ENCODE assay signal across 10 cellular contexts in genomic region chr12:6772729-6773661, GRCh38. TPM values are rescaled to one million over a fixed set of nuclear protein-coding genes. Genes with fewer than 3 reads are reported as not detected.
DNase-seq lines count a peak whose midpoint lies in the region; ATAC-seq and TF ChIP-seq lines count a peak whose summit lies in the region.
"Had no signal": no experiment of that assay in that cellular context is flagged by ENCODE, and none has a peak within 500 bp of the region (broad histone marks: within the 10 kb centered on the region; RNA-seq: fewer than 3 reads in every experiment).

No MANE protein-coding gene starts in this region.

- peaks cover 81% of the 10 kb centered on the region for H3K4me1 Mint-ChIP-seq in activated CD8-positive, alpha-beta T cell treated with anti-CD3 and anti-CD28 coated beads, Interleukin-2, amount 10 ng/mL, durations not matched to agents 7 days and 5 days (ENCODE audit: low read depth)
- peaks cover 29% of the 10 kb centered on the region for H3K4me1 Mint-ChIP-seq in type B pancreatic cell (ENCODE audit: unreplicated experiment)

- no peaks in the 10 kb centered on the region for H3K9me3 Mint-ChIP-seq in activated CD8-positive, alpha-beta T cell treated with anti-CD3 and anti-CD28 coated beads, Interleukin-2, amount 10 ng/mL, durations not matched to agents 7 days and 5 days (ENCODE audit: insufficient read depth)
- H3K9me3 Mint-ChIP-seq in type B pancreatic cell, result no peaks in the 10 kb centered on the region

- H3K4me3 ChIP-seq in left ventricle myocardium inferior, result peak overlapping the region; percentile 45
- no peak overlapping the region for H3K4me3 ChIP-seq in psoas muscle
- H3K4me3 ChIP-seq: lung had no signal

- H3K9me3 ChIP-seq in left ventricle myocardium inferior (replicated peaks) (no peaks in the 10 kb centered on the region), psoas muscle (no peaks in the 10 kb centered on the region)

- no peak for DNase-seq in left ventricle myocardium inferior
- DNase-seq in left cardiac atrium, result no peak
- no peak for DNase-seq in activated CD8-positive, alpha-beta T cell treated with anti-CD3 and anti-CD28 coated beads, Interleukin-2, amount 10 ng/mL, durations not matched to agents 7 days and 5 days
- peak; percentile 57 for DNase-seq in left kidney (ENCODE audit: low read depth, low spot score)
- DNase-seq in type B pancreatic cell (ENCODE audit: extremely low spot score, unreplicated experiment), result no peak
- DNase-seq in psoas muscle, result no peak
- DNase-seq in NCI-H2081 treated with DMSO at 0.1 percent for 48 hours (lab: John Stamatoyannopoulos, UW), result no peak
- DNase-seq in kidney glomerular epithelial cell (lab: John Stamatoyannopoulos, UW), result no peak
- DNase-seq: NCI-H1105 had no signal

- H3K36me3 ChIP-seq in left ventricle myocardium inferior (peaks cover 13% of the 10 kb centered on the region), psoas muscle (ENCODE audit: insufficient read depth in 1 of 2, low read depth in 1 of 2) (no peaks in the 10 kb centered on the region)

- TF ChIP-seq CTCF in left ventricle myocardium inferior (IDR thresholded peaks at IDR 0.05; ENCODE audit: borderline replicate concordance) (no peak), type B pancreatic cell (conservative IDR thresholded peaks at IDR 0.05) (no peak), psoas muscle (IDR thresholded peaks at IDR 0.05) (no peak)

- peaks cover 2% of the 10 kb centered on the region for H3K27me3 Mint-ChIP-seq in activated CD8-positive, alpha-beta T cell treated with anti-CD3 and anti-CD28 coated beads, Interleukin-2, amount 10 ng/mL, durations not matched to agents 7 days and 5 days (ENCODE audit: low read depth)
- H3K27me3 Mint-ChIP-seq in type B pancreatic cell, result peaks cover 67% of the 10 kb centered on the region

- peak overlapping the region; percentile 80 for H3K27ac Mint-ChIP-seq in activated CD8-positive, alpha-beta T cell treated with anti-CD3 and anti-CD28 coated beads, Interleukin-2, amount 10 ng/mL, durations not matched to agents 7 days and 5 days
- H3K27ac Mint-ChIP-seq in type B pancreatic cell, result no peak overlapping the region

- H3K27me3 ChIP-seq in left ventricle myocardium inferior (ENCODE audit: low read depth), result peaks cover 29% of the 10 kb centered on the region
- H3K27me3 ChIP-seq in psoas muscle (ENCODE audit: insufficient read depth in 3 of 3, low read length in 2 of 3), result peaks cover 0 to 2% (median 0%) of the 10 kb centered on the region in 3 donors

- intact Hi-C loops in left ventricle myocardium inferior (cut with micrococcal nuclease), result no loop called here
- intact Hi-C loops in left cardiac atrium (cut with DNase I), result no loop called here
- intact Hi-C loops in psoas muscle (cut with DNase I), result no loop called here

- WGBS in psoas muscle, 3 donors, result 71 to 75% (median 72%) methylated on average over 22 to 24 of the region's 24 CpGs

- H3K4me1 ChIP-seq in left ventricle myocardium inferior (peaks cover 38% of the 10 kb centered on the region), psoas muscle (peaks cover 13% of the 10 kb centered on the region)

- H3K27ac ChIP-seq in left ventricle myocardium inferior (replicated peaks), result no peak overlapping the region
- no peak overlapping the region for H3K27ac ChIP-seq in psoas muscle

- no peak for ATAC-seq in left cardiac atrium
- no peak for ATAC-seq in activated CD8-positive, alpha-beta T cell treated with anti-CD3 and anti-CD28 coated beads, Interleukin-2, amount 10 ng/mL, durations not matched to agents 7 days and 5 days
- no peak for ATAC-seq in psoas muscle

- H3K4me3 Mint-ChIP-seq in activated CD8-positive, alpha-beta T cell treated with anti-CD3 and anti-CD28 coated beads, Interleukin-2, amount 10 ng/mL, durations not matched to agents 7 days and 5 days, result peak overlapping the region; percentile 80
- peak overlapping the region; percentile 34 for H3K4me3 Mint-ChIP-seq in type B pancreatic cell

- peaks cover 25% of the 10 kb centered on the region for H3K36me3 Mint-ChIP-seq in activated CD8-positive, alpha-beta T cell treated with anti-CD3 and anti-CD28 coated beads, Interleukin-2, amount 10 ng/mL, durations not matched to agents 7 days and 5 days (ENCODE audit: low read depth)
- peaks cover 21% of the 10 kb centered on the region for H3K36me3 Mint-ChIP-seq in type B pancreatic cell

- POLR2A ChIA-PET in activated CD8-positive, alpha-beta T cell treated with anti-CD3 and anti-CD28 coated beads, Interleukin-2, amount 10 ng/mL, durations not matched to agents 7 days and 5 days (lab: Charles Lee), result interaction anchor here (0.7 to 9.3 kb wide), 8 partner anchors 20 to 171 kb away, joined by 3 to 66 read pairs (median 4); partner anchors contain the start of genes C12orf57, CDCA3, MLF2 and RNU7-1

- CTCF ChIA-PET in activated CD8-positive, alpha-beta T cell treated with anti-CD3 and anti-CD28 coated beads, Interleukin-2, amount 10 ng/mL, durations not matched to agents 7 days and 5 days (lab: Charles Lee), result interaction anchor here (1.2 to 20.8 kb wide), 5 partner anchors 3 to 96 kb away, joined by 6 to 378 read pairs (median 160); partner anchors contain the start of genes LAG3, MLF2 and PTMS

RNA-seq across cellular contexts. Expression of gene LAG3, which starts 0.7 kb away (rescaled TPM):
- total RNA-seq in left ventricle myocardium inferior (not detected), left cardiac atrium (under 1 TPM; 0.62 to 0.97 TPM), type B pancreatic cell (ENCODE audit: low replicate concordance) (0.52 and 2.6 TPM in 2 replicates), psoas muscle (under 1 TPM in 2 of 4 donors, not detected in 2; 0.11 to 0.24 TPM)
- total RNA-seq in activated CD8-positive, alpha-beta T cell treated with anti-CD3 and anti-CD28 coated beads, Interleukin-2, amount 10 ng/mL, durations not matched to agents 7 days and 5 days, result 10 to 100 TPM; 43.0 to 45.2 TPM
- under 1 TPM in 2 of 3 donors, not detected in 1; 0.05 to 0.06 TPM for polyA plus RNA-seq in psoas muscle

RNA-seq across cellular contexts. Expression of gene PTMS, which starts 6.8 kb away (rescaled TPM):
- 104 TPM for total RNA-seq in left ventricle myocardium inferior
- 100 to 1,000 TPM; 164 to 189 TPM for total RNA-seq in left cardiac atrium
- 10 to 100 TPM; 42.9 to 47.4 TPM for total RNA-seq in activated CD8-positive, alpha-beta T cell treated with anti-CD3 and anti-CD28 coated beads, Interleukin-2, amount 10 ng/mL, durations not matched to agents 7 days and 5 days
- 191 and 395 TPM in 2 replicates for total RNA-seq in type B pancreatic cell (ENCODE audit: low replicate concordance)
- total RNA-seq in psoas muscle, result 100 to 1,000 TPM in 1 of 4 donors, 10 to 100 TPM in 3; 69.0 to 104 (median 77.1) TPM
- 10 to 100 TPM; 65.4 to 93.7 (median 87.7) TPM for polyA plus RNA-seq in psoas muscle

RNA-seq across cellular contexts. Expression of gene CD4, which starts 16.3 kb away (rescaled TPM):
- total RNA-seq in left ventricle myocardium inferior (7.4 TPM), left cardiac atrium (10 to 100 TPM; 11.6 to 24.2 TPM), type B pancreatic cell (ENCODE audit: low replicate concordance) (0.64 and 0.65 TPM in 2 replicates), psoas muscle (1 to 10 TPM; 2.3 to 4.9 (median 4.0) TPM)
- total RNA-seq in activated CD8-positive, alpha-beta T cell treated with anti-CD3 and anti-CD28 coated beads, Interleukin-2, amount 10 ng/mL, durations not matched to agents 7 days and 5 days, result 1 to 10 TPM in 1 of 2 experiments, under 1 TPM in 1; 0.90 to 1.6 TPM
- 1 to 10 TPM in 1 of 3 donors, under 1 TPM in 2; 0.47 to 1.5 (median 0.91) TPM for polyA plus RNA-seq in psoas muscle

RNA-seq across cellular contexts. Expression of gene MLF2, which starts 20.1 kb away (rescaled TPM):
- 153 TPM for total RNA-seq in left ventricle myocardium inferior
- 100 to 1,000 TPM; 118 to 149 TPM for total RNA-seq in left cardiac atrium
- 100 to 1,000 TPM; 109 to 113 TPM for total RNA-seq in activated CD8-positive, alpha-beta T cell treated with anti-CD3 and anti-CD28 coated beads, Interleukin-2, amount 10 ng/mL, durations not matched to agents 7 days and 5 days
- 187 and 371 TPM in 2 replicates for total RNA-seq in type B pancreatic cell (ENCODE audit: low replicate concordance)
- 100 to 1,000 TPM; 104 to 188 (median 132) TPM for total RNA-seq in psoas muscle
- polyA plus RNA-seq in psoas muscle, result 100 to 1,000 TPM; 113 to 245 (median 176) TPM

RNA-seq across cellular contexts. Expression of gene GPR162, which starts 48.6 kb away (rescaled TPM):
- total RNA-seq in left ventricle myocardium inferior (6.5 TPM), left cardiac atrium (1 to 10 TPM; 5.3 to 8.4 TPM), type B pancreatic cell (ENCODE audit: low replicate concordance) (5.4 and 17.8 TPM in 2 replicates), psoas muscle (1 to 10 TPM in 3 of 4 donors, under 1 TPM in 1; 0.50 to 2.8 (median 1.2) TPM)
- under 1 TPM; 0.13 to 0.34 TPM for total RNA-seq in activated CD8-positive, alpha-beta T cell treated with anti-CD3 and anti-CD28 coated beads, Interleukin-2, amount 10 ng/mL, durations not matched to agents 7 days and 5 days
- polyA plus RNA-seq in psoas muscle, result 1 to 10 TPM in 1 of 3 donors, under 1 TPM in 2; 0.60 to 1.8 (median 0.61) TPM

Comparison
In these comparisons a context has a peak if more than half of its experiments do, and no peak if none do; other contexts are left out.
1. RNA of gene LAG3, which starts 0.7 kb away (total RNA-seq): 43.0 to 45.2 TPM in activated CD8-positive, alpha-beta T cell treated with anti-CD3 and anti-CD28 coated beads, Interleukin-2, amount 10 ng/mL, durations not matched to agents 7 days and 5 days; 0.52 to 2.6 TPM in type B pancreatic cell, 0.62 to 0.97 TPM in left cardiac atrium, not detected in left ventricle myocardium inferior (single experiment) and 0.11 to 0.24 TPM in psoas muscle; every median in the first group is over 10 times any median in the second.